26 cellular contexts compared by ENCODE assay signal in genomic region chr15:82093325-82093724, GRCh38. TPM values are rescaled to one million over a fixed set of nuclear protein-coding genes. Genes with fewer than 3 reads are reported as not detected.
A peak's percentile ranks its signal among the peaks of the same experiment; 100 is the strongest.
DNase-seq lines count a peak whose midpoint lies in the region; FAIRE-seq and TF ChIP-seq lines count a peak whose summit lies in the region.
"Had no signal": no experiment of that assay in that cellular context is flagged by ENCODE, and none has a peak within 500 bp of the region (broad histone marks: within the 10 kb centered on the region; RNA-seq: fewer than 3 reads in every experiment).

No MANE protein-coding gene starts in this region.

- H3K4me3 ChIP-seq in SJSA1 (no peak overlapping the region), endothelial cell of umbilical vein (replicated peaks in 1 of 3; ENCODE audit: insufficient read depth in 1 of 3, low read depth in 1 of 3, low read length in 3 of 3) (no peak overlapping the region), H7 (ENCODE audit: insufficient read depth, low read depth, low read length) (no peak overlapping the region)
- H3K4me3 ChIP-seq: MG63, SJCRH30 had no signal

- POLR2A ChIA-PET in endothelial cell of umbilical vein (lab: Charles Lee): interaction anchor here (0.9 kb wide), 1 partner anchor 68 kb away, joined by 7 read pairs; no protein-coding TSS in a partner anchor

- TF ChIP-seq CTCF in endothelial cell of umbilical vein (IDR thresholded peaks at IDR 0.05; ENCODE audit: extremely low read depth in 1 of 2, insufficient read depth in 1 of 2, low read depth in 1 of 2, low read length in 2 of 2): no peak

- no peaks in the 10 kb centered on the region for H3K79me2 ChIP-seq in endothelial cell of umbilical vein (ENCODE audit: control insufficient read depth, insufficient read depth, low read length)

- H3K9ac ChIP-seq in endothelial cell of umbilical vein (replicated peaks; ENCODE audit: extremely low read depth, insufficient read depth, low read length): no peak overlapping the region

- no TSS peak for BruUV-seq in endothelial cell of umbilical vein (replicated peaks; lab: Mats Ljungman, UMichigan)

- H2AFZ ChIP-seq in endothelial cell of umbilical vein (ENCODE audit: low read depth, low read length): peak overlapping the region; percentile 75

- H4K20me1 ChIP-seq in endothelial cell of umbilical vein (replicated peaks; ENCODE audit: control insufficient read depth, extremely low read depth, insufficient read depth, low read length): no peaks in the 10 kb centered on the region

- H3K27me3 ChIP-seq in SJSA1 (replicated peaks) (no peaks in the 10 kb centered on the region), endothelial cell of umbilical vein (ENCODE audit: control insufficient read depth in 2 of 2, insufficient read depth in 2 of 2, low read length in 2 of 2) (no peaks in the 10 kb centered on the region), H7 (ENCODE audit: control insufficient read depth, insufficient read depth, low read length) (no peaks in the 10 kb centered on the region; the same call in 1 of the 2 replicates)
- H3K27me3 ChIP-seq: BE2C, MG63, SJCRH30 had no signal

- FAIRE-seq in endothelial cell of umbilical vein (lab: Jason Lieb, UNC): peak; percentile 28
- FAIRE-seq: G401.6 had no signal

- DNase-seq in NCI-H82 (lab: John Stamatoyannopoulos, UW): peak; percentile 45
- no peak for DNase-seq in NCI-H82 treated with DMSO at 0.1 percent for 48 hours (lab: John Stamatoyannopoulos, UW; ENCODE audit: unreplicated experiment)
- no peak for DNase-seq in SJSA1 (ENCODE audit: low read depth in 1 of 2, low spot score in 2 of 2)
- no peak for DNase-seq in endothelial cell of umbilical vein (ENCODE audit: low read depth, low spot score)
- no peak for DNase-seq in stimulated activated CD4-positive, alpha-beta T cell treated with anti-CD3 and anti-CD28 coated beads, Interleukin-15, amount 100 ng/mL, for 24 hours
- no peak for DNase-seq in erythroblast (lab: John Stamatoyannopoulos, UW)
- no peak for DNase-seq in NCI-H1417 (lab: John Stamatoyannopoulos, UW)
- no peak for DNase-seq in H7
- DNase-seq: CD4-positive, CD25-positive, alpha-beta regulatory T cell; COR-L47; DMS 273 treated with DMSO at 0.1 percent for 48 hours; DND-41; H9; Karpas-422; NCI-H1048; NCI-H146; NCI-H2081; NCI-H2171 treated with DMSO at 0.1 percent for 48 hours; NCI-H446 treated with DMSO at 0.1 percent for 48 hours; NCI-H69; NK-92 treated with Interleukin-12 subunit alpha and Interleukin-12 subunit beta, amount 100 ng/mL, for 24 hours had no signal

- no peaks in the 10 kb centered on the region for H3K9me1 ChIP-seq in endothelial cell of umbilical vein (replicated peaks; ENCODE audit: control insufficient read depth, extremely low read depth, insufficient read depth, low read length)

- H3K36me3 ChIP-seq in SJSA1 (peaks cover 33% of the 10 kb centered on the region), endothelial cell of umbilical vein (ENCODE audit: control insufficient read depth in 2 of 2, extremely low read depth in 1 of 2, insufficient read depth in 2 of 2, low read length in 2 of 2) (no peaks in the 10 kb centered on the region), H7 (replicated peaks; ENCODE audit: control insufficient read depth, insufficient read depth, low read length) (no peaks in the 10 kb centered on the region)
- H3K36me3 ChIP-seq: BE2C, MG63, SJCRH30 had no signal

- no peak for TF ChIP-seq POLR2A in endothelial cell of umbilical vein (IDR thresholded peaks at IDR 0.05; ENCODE audit: low read depth, low read length)
- TF ChIP-seq POLR2A in erythroblast (IDR thresholded peaks at IDR 0.05; ENCODE audit: low read length): no peak

- CTCF ChIA-PET in endothelial cell of umbilical vein (lab: Charles Lee): interaction anchor here (0.7 to 1.5 kb wide), 5 partner anchors 14 to 684 kb away, joined by 3 to 7 read pairs (median 4); no protein-coding TSS in a partner anchor

- peak overlapping the region; percentile 86 for H3K27ac ChIP-seq in SJSA1
- peak overlapping the region; percentile 47 for H3K27ac ChIP-seq in endothelial cell of umbilical vein (ENCODE audit: insufficient read depth, low read depth, low read length)
- H3K27ac ChIP-seq: 22Rv1, SJCRH30 had no signal

- H3K9me3 ChIP-seq in SJSA1 (replicated peaks): peaks cover 10% of the 10 kb centered on the region
- no peaks in the 10 kb centered on the region for H3K9me3 ChIP-seq in endothelial cell of umbilical vein (replicated peaks; ENCODE audit: control insufficient read depth, insufficient read depth, low read length)
- H3K9me3 ChIP-seq: BE2C, MG63, SJCRH30 had no signal

- intact Hi-C loops in endothelial cell of umbilical vein (cut with micrococcal nuclease): no loop called here

- H3K4me1 ChIP-seq in SJSA1 (replicated peaks): peaks cover 30% of the 10 kb centered on the region
- H3K4me1 ChIP-seq in endothelial cell of umbilical vein (ENCODE audit: control insufficient read depth, extremely low read depth, insufficient read depth, low read length): peaks cover 9% of the 10 kb centered on the region
- H3K4me1 ChIP-seq: BE2C, SJCRH30 had no signal

- dilution Hi-C loops in endothelial cell of umbilical vein (cut with MboI; ENCODE audit: extremely low pct_ligation_motif_present, low sequenced_read_pairs): no loop called here

- no peak overlapping the region for H3K4me2 ChIP-seq in endothelial cell of umbilical vein (ENCODE audit: insufficient read depth, low read length)

TF ChIP-seq in endothelial cell of umbilical vein, 7 proteins besides CTCF, POLR2A, EP300 and RAD21:
- no peak for TF ChIP-seq MAX (IDR thresholded peaks at IDR 0.05; ENCODE audit: insufficient read depth, insufficient read length)
- no peak for TF ChIP-seq EZH2 (IDR thresholded peaks at IDR 0.05; ENCODE audit: borderline replicate concordance, low read depth, low read length, severe bottlenecking)
- TF ChIP-seq POLR2AphosphoS5 (IDR thresholded peaks at IDR 0.05; ENCODE audit: insufficient read depth, low read depth, low read length): no peak
- TF ChIP-seq FOS (IDR thresholded peaks at IDR 0.05; ENCODE audit: borderline replicate concordance, insufficient read depth, low read length): no peak
- TF ChIP-seq GATA2 (IDR thresholded peaks at IDR 0.05; ENCODE audit: insufficient read depth, insufficient read length, low read depth, low read length): no peak
- no peak for TF ChIP-seq JUN (IDR thresholded peaks at IDR 0.05; ENCODE audit: borderline replicate concordance, insufficient read depth, insufficient read length, low read depth)
- TF ChIP-seq MYC (IDR thresholded peaks at IDR 0.05; ENCODE audit: low read depth, low read length): no peak

RNA-seq across cellular contexts. Expression of gene MEX3B, which starts 47.5 kb away (rescaled TPM):
- 18.4 and 20.4 TPM in 2 replicates for total RNA-seq in SJSA1 (2014; rRNA removed; shearing (Covaris generic))
- total RNA-seq in endothelial cell of umbilical vein: 18.2 and 22.6 TPM in 2 replicates
- polyA plus RNA-seq in endothelial cell of umbilical vein: 11.0 and 13.3 TPM in 2 replicates
- polyA plus RNA-seq in endothelial cell of umbilical vein (2011; cell fraction: cytosol; rRNA removed): 4.8 and 6.9 TPM in 2 replicates
- 13.4 and 13.7 TPM in 2 replicates for polyA plus RNA-seq in endothelial cell of umbilical vein (2011; cell fraction: nucleus; rRNA removed)
- polyA plus RNA-seq in endothelial cell of umbilical vein (2012): 7.8 and 13.2 TPM in 2 replicates
- polyA minus RNA-seq in endothelial cell of umbilical vein: 8.4 and 9.5 TPM in 2 replicates
- polyA minus RNA-seq in endothelial cell of umbilical vein (2011; cell fraction: cytosol; rRNA and poly(A)+ RNA removed): 2.5 TPM
- polyA minus RNA-seq in endothelial cell of umbilical vein (2011; cell fraction: nucleus; rRNA and poly(A)+ RNA removed): 6.2 and 13.5 TPM in 2 replicates
- 9.9 and 14.3 TPM in 2 replicates for total RNA-seq in H7 (2014; rRNA removed; shearing (Covaris generic))
- polyA plus RNA-seq: CD4-positive, CD25-positive, alpha-beta regulatory T cell had no signal
